In genomic region chr17:9274119-9274445, GRCh38 we compare ENCODE assay signal across 19 cellular contexts.
DNase-seq lines count a peak whose midpoint lies in the region; ATAC-seq and TF ChIP-seq lines count a peak whose summit lies in the region.
"Had no signal": no experiment of that assay in that cellular context is flagged by ENCODE, and none has a peak within 500 bp of the region (broad histone marks: within the 10 kb centered on the region; RNA-seq: fewer than 3 reads in every experiment).

No MANE protein-coding gene starts in this region.

- in situ Hi-C loops in GM23248 (cut with MboI): no loop called here

- H3K27me3 ChIP-seq in GM23248 (replicated peaks; ENCODE audit: insufficient read depth): no peaks in the 10 kb centered on the region
- H3K27me3 ChIP-seq: foreskin keratinocyte, Peyer's patch, suprapubic skin had no signal

- H3K4me3 Mint-ChIP-seq in T-helper 1 cell treated with Interleukin-12 subunit alpha and Interleukin-12 subunit beta and Interleukin-4 antibody, amounts not matched to agents 30 μg/mL and 1 μg/mL, for 36 hours: no peak overlapping the region
- no peak overlapping the region for H3K4me3 Mint-ChIP-seq in activated naive CD8-positive, alpha-beta T cell treated with anti-CD3 and anti-CD28 coated beads, Interleukin-2, amount 10 ng/mL, durations not matched to agents 7 days and 5 days
- H3K4me3 Mint-ChIP-seq: B cell, IgD-negative memory B cell had no signal

- DNase-seq in GM23248 (no peak), mucosa of descending colon (no peak), pons (ENCODE audit: low spot score) (no peak)
- DNase-seq in activated naive CD8-positive, alpha-beta T cell treated with anti-CD3 and anti-CD28 coated beads, Interleukin-2, amount 10 ng/mL, durations not matched to agents 7 days and 5 days: no peak
- peak; percentile 31 to 51 for DNase-seq in stimulated activated CD4-positive, alpha-beta T cell treated with anti-CD3 and anti-CD28 coated beads, Interleukin-2, amount 100 ng/mL, for 24 hours
- DNase-seq: foreskin keratinocyte, HCEC 1CT, kidney glomerular epithelial cell, mesendoderm, NCI-H187 treated with DMSO at 0.1 percent for 48 hours, NCI-H345, Peyer's patch, T1000 had no signal

- H3K9me3 ChIP-seq in GM23248 (ENCODE audit: low read depth) (no peaks in the 10 kb centered on the region), mucosa of descending colon (no peaks in the 10 kb centered on the region)
- H3K9me3 ChIP-seq: Peyer's patch, suprapubic skin had no signal

- no peaks in the 10 kb centered on the region for H3K9me3 Mint-ChIP-seq in T-helper 1 cell treated with Interleukin-12 subunit alpha and Interleukin-12 subunit beta and Interleukin-4 antibody, amounts not matched to agents 30 μg/mL and 1 μg/mL, for 36 hours
- H3K9me3 Mint-ChIP-seq in activated naive CD8-positive, alpha-beta T cell treated with anti-CD3 and anti-CD28 coated beads, Interleukin-2, amount 10 ng/mL, durations not matched to agents 7 days and 5 days: no peaks in the 10 kb centered on the region

- intact Hi-C loops in mucosa of descending colon (cut with DNase I, micrococcal nuclease): no loop called here

- no peak for TF ChIP-seq CTCF in mucosa of descending colon (IDR thresholded peaks at IDR 0.05)

- H3K27me3 Mint-ChIP-seq in T-helper 1 cell treated with Interleukin-12 subunit alpha and Interleukin-12 subunit beta and Interleukin-4 antibody, amounts not matched to agents 30 μg/mL and 1 μg/mL, for 36 hours (ENCODE audit: low read depth): no peaks in the 10 kb centered on the region
- H3K27me3 Mint-ChIP-seq in activated naive CD8-positive, alpha-beta T cell treated with anti-CD3 and anti-CD28 coated beads, Interleukin-2, amount 10 ng/mL, durations not matched to agents 7 days and 5 days: no peaks in the 10 kb centered on the region
- H3K27me3 Mint-ChIP-seq: B cell, IgD-negative memory B cell had no signal

- H3K27ac ChIP-seq in GM23248: peak overlapping the region; percentile 75
- H3K27ac ChIP-seq: foreskin keratinocyte, SK-N-MC, suprapubic skin had no signal

- POLR2A ChIA-PET in activated naive CD8-positive, alpha-beta T cell treated with anti-CD3 and anti-CD28 coated beads, Interleukin-2, amount 10 ng/mL, durations not matched to agents 7 days and 5 days (lab: Charles Lee): no interaction called here

- H3K36me3 ChIP-seq in GM23248 (ENCODE audit: low read depth): no peaks in the 10 kb centered on the region
- no peaks in the 10 kb centered on the region for H3K36me3 ChIP-seq in mucosa of descending colon (ENCODE audit: low read depth)
- H3K36me3 ChIP-seq: Peyer's patch, suprapubic skin had no signal

- H4K20me1 ChIP-seq in GM23248 (ENCODE audit: insufficient read depth): no peaks in the 10 kb centered on the region

- no peaks in the 10 kb centered on the region for H3K79me2 ChIP-seq in GM23248 (ENCODE audit: insufficient read depth)

- H3K4me1 ChIP-seq in GM23248 (ENCODE audit: insufficient read depth) (peaks cover 27% of the 10 kb centered on the region), mucosa of descending colon (ENCODE audit: low read depth) (no peaks in the 10 kb centered on the region)
- H3K4me1 ChIP-seq: foreskin keratinocyte, Peyer's patch, suprapubic skin had no signal

- 72 to 77% methylated on average over 4 of the region's 4 CpGs for WGBS in GM23248 (ENCODE audit: low coverage in 1 of 2, low lambda C conversion rate in 2 of 2, missing lambda C conversion rate in 2 of 2), 2 experiments

- peak overlapping the region; percentile 37 for H3K27ac Mint-ChIP-seq in T-helper 1 cell treated with Interleukin-12 subunit alpha and Interleukin-12 subunit beta and Interleukin-4 antibody, amounts not matched to agents 30 μg/mL and 1 μg/mL, for 36 hours
- H3K27ac Mint-ChIP-seq in activated naive CD8-positive, alpha-beta T cell treated with anti-CD3 and anti-CD28 coated beads, Interleukin-2, amount 10 ng/mL, durations not matched to agents 7 days and 5 days: no peak overlapping the region
- H3K27ac Mint-ChIP-seq: B cell, IgD-negative memory B cell had no signal

- peak; percentile 56 for ATAC-seq in activated naive CD8-positive, alpha-beta T cell treated with anti-CD3 and anti-CD28 coated beads, Interleukin-2, amount 10 ng/mL, durations not matched to agents 7 days and 5 days (ENCODE audit: low read depth)
- ATAC-seq in GM21786 (IDR thresholded peaks at IDR 0.05; ENCODE audit: unreplicated experiment) (no peak), mucosa of descending colon (no peak)
- ATAC-seq: foreskin keratinocyte had no signal

- peaks cover 12% of the 10 kb centered on the region for H3K4me1 Mint-ChIP-seq in T-helper 1 cell treated with Interleukin-12 subunit alpha and Interleukin-12 subunit beta and Interleukin-4 antibody, amounts not matched to agents 30 μg/mL and 1 μg/mL, for 36 hours (ENCODE audit: low read depth)
- peaks cover 2% of the 10 kb centered on the region for H3K4me1 Mint-ChIP-seq in activated naive CD8-positive, alpha-beta T cell treated with anti-CD3 and anti-CD28 coated beads, Interleukin-2, amount 10 ng/mL, durations not matched to agents 7 days and 5 days
- H3K4me1 Mint-ChIP-seq: B cell, IgD-negative memory B cell had no signal

- no peaks in the 10 kb centered on the region for H3K9me2 ChIP-seq in GM23248 (ENCODE audit: insufficient read depth)

- peaks cover 25% of the 10 kb centered on the region for H3F3A ChIP-seq in GM23248 (ENCODE audit: insufficient read depth)

- peak overlapping the region; percentile 64 for H3K9ac ChIP-seq in GM23248

- no peaks in the 10 kb centered on the region for H3K36me3 Mint-ChIP-seq in T-helper 1 cell treated with Interleukin-12 subunit alpha and Interleukin-12 subunit beta and Interleukin-4 antibody, amounts not matched to agents 30 μg/mL and 1 μg/mL, for 36 hours (ENCODE audit: low read depth)
- H3K36me3 Mint-ChIP-seq in activated naive CD8-positive, alpha-beta T cell treated with anti-CD3 and anti-CD28 coated beads, Interleukin-2, amount 10 ng/mL, durations not matched to agents 7 days and 5 days: peaks cover 3% of the 10 kb centered on the region

- H2AFZ ChIP-seq in GM23248: 0 out of 2 replicates have a peak overlapping the region, but pooled peaks have one; percentile 68

- H3K4me2 ChIP-seq in GM23248 (ENCODE audit: unreplicated experiment): peak overlapping the region; percentile 90

- H3K4me3 ChIP-seq in GM23248 (no peak overlapping the region), mucosa of descending colon (no peak overlapping the region)
- H3K4me3 ChIP-seq: Peyer's patch, SK-N-MC, suprapubic skin had no signal

Comparison
In these comparisons a context has a peak if more than half of its experiments do, and no peak if none do; other contexts are left out.
1. DNase-seq: peak in stimulated activated CD4-positive, alpha-beta T cell treated with anti-CD3 and anti-CD28 coated beads, Interleukin-2, amount 100 ng/mL, for 24 hours (2 of 2); none in GM23248 (single experiment), activated naive CD8-positive, alpha-beta T cell treated with anti-CD3 and anti-CD28 coated beads, Interleukin-2, amount 10 ng/mL, durations not matched to agents 7 days and 5 days (single experiment), mucosa of descending colon (0 of 3) and pons (single experiment).